Comparison of ENCODE assay signal across 11 cellular contexts in the genomic region with DNA sequence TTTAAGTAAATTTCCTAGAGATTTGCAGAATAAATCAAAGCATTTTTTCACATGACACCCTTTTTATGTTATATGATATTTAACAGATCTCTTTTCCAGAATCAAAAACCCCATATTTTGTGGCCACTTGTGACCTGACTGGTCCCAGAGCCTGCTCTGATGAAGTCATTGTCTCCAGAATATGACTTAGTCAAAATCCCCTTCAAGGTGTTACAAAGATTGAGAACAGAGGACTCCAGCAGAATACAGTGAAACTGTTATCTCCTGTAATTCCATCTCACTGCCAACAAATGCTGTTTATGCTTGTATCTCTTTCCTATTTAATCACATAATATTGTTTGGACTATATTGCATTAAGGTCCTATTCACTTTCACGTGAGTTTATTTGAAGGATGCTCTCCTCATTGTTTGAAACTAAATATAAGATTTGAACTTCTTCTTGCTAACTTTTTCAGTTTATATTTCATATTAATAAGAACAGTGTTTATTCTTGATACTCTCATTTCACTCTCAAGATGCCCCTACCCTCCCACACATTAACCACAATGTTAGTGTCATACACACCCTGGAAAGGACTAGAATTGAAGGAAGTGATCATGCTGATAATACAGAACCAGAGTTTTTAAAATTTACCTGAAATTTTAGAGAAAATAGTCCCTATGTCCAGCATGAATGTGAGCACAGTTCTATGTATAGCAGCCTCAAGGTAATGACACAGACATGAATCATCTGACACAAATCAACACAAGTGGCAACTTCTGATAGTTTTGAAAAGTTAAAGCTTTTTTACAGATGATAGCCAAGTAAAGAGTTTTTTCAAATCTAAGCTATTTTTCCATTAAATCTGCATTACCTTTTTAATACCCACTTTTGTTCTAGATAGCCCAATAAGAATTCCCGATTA. TPM values are rescaled to one million over a fixed set of nuclear protein-coding genes. Genes with fewer than 3 reads are reported as not detected.
DNase-seq lines count a peak whose midpoint lies in the region; ATAC-seq and TF ChIP-seq lines count a peak whose summit lies in the region.
"Had no signal": no experiment of that assay in that cellular context is flagged by ENCODE, and none has a peak within 500 bp of the region (broad histone marks: within the 10 kb centered on the region; RNA-seq: fewer than 3 reads in every experiment).

No MANE protein-coding gene starts in this region.

- ATAC-seq in GM18511 (IDR thresholded peaks at IDR 0.05; ENCODE audit: unreplicated experiment) (peak; percentile 68), GM21717 (IDR thresholded peaks at IDR 0.05; ENCODE audit: unreplicated experiment) (peak; percentile 67), HG03469 (IDR thresholded peaks at IDR 0.05; ENCODE audit: unreplicated experiment) (peak; percentile 35), lower lobe of right lung (no peak)
- ATAC-seq in activated CD8-positive, alpha-beta memory T cell treated with anti-CD3 and anti-CD28 coated beads, Interleukin-2, amount 10 ng/mL, durations not matched to agents 7 days and 5 days, result no peak

- TF ChIP-seq CTCF in glutamatergic neuron (IDR thresholded peaks at IDR 0.05; ENCODE audit: partially characterized antibody, unreplicated experiment) (no peak), lower lobe of right lung (IDR thresholded peaks at IDR 0.05) (no peak)

- H3K9me3 ChIP-seq in lower lobe of right lung, result no peaks in the 10 kb centered on the region

- CTCF ChIA-PET in activated CD8-positive, alpha-beta memory T cell treated with anti-CD3 and anti-CD28 coated beads, Interleukin-2, amount 10 ng/mL, durations not matched to agents 7 days and 5 days (lab: Charles Lee), result no interaction called here

- H3K27me3 Mint-ChIP-seq in immature natural killer cell (ENCODE audit: low read depth in 3 of 3) (peaks cover 4 to 6% (median 4%) of the 10 kb centered on the region in 3 donors), glutamatergic neuron (ENCODE audit: unreplicated experiment) (peaks cover 2% of the 10 kb centered on the region)
- no peaks in the 10 kb centered on the region for H3K27me3 Mint-ChIP-seq in activated CD8-positive, alpha-beta memory T cell treated with anti-CD3 and anti-CD28 coated beads, Interleukin-2, amount 10 ng/mL, durations not matched to agents 7 days and 5 days
- H3K27me3 Mint-ChIP-seq: brain had no signal

- H3K27ac ChIP-seq in lower lobe of right lung, result no peak overlapping the region

- H3K4me1 Mint-ChIP-seq in immature natural killer cell (peaks cover 65 to 80% of the 10 kb centered on the region in 2 donors), glutamatergic neuron (ENCODE audit: low read depth, unreplicated experiment) (no peaks in the 10 kb centered on the region)
- H3K4me1 Mint-ChIP-seq in activated CD8-positive, alpha-beta memory T cell treated with anti-CD3 and anti-CD28 coated beads, Interleukin-2, amount 10 ng/mL, durations not matched to agents 7 days and 5 days, result peaks cover 39% of the 10 kb centered on the region
- H3K4me1 Mint-ChIP-seq: brain had no signal

- H3K4me1 ChIP-seq in lower lobe of right lung, result no peaks in the 10 kb centered on the region

- H3K4me3 ChIP-seq in lower lobe of right lung, result no peak overlapping the region

- peak overlapping the region; percentile 46 to 74 (median 55) for H3K4me3 Mint-ChIP-seq in immature natural killer cell
- H3K4me3 Mint-ChIP-seq in activated CD8-positive, alpha-beta memory T cell treated with anti-CD3 and anti-CD28 coated beads, Interleukin-2, amount 10 ng/mL, durations not matched to agents 7 days and 5 days, result no peak overlapping the region
- no peak overlapping the region for H3K4me3 Mint-ChIP-seq in glutamatergic neuron (ENCODE audit: unreplicated experiment)
- H3K4me3 Mint-ChIP-seq: brain had no signal

- H3K27ac Mint-ChIP-seq in immature natural killer cell (peak overlapping the region; percentile 55 to 88 (median 82)), glutamatergic neuron (ENCODE audit: unreplicated experiment) (no peak overlapping the region)
- H3K27ac Mint-ChIP-seq in activated CD8-positive, alpha-beta memory T cell treated with anti-CD3 and anti-CD28 coated beads, Interleukin-2, amount 10 ng/mL, durations not matched to agents 7 days and 5 days, result no peak overlapping the region
- H3K27ac Mint-ChIP-seq: brain had no signal

- H3K36me3 Mint-ChIP-seq in immature natural killer cell (no peaks in the 10 kb centered on the region), glutamatergic neuron (ENCODE audit: unreplicated experiment) (no peaks in the 10 kb centered on the region)
- H3K36me3 Mint-ChIP-seq in activated CD8-positive, alpha-beta memory T cell treated with anti-CD3 and anti-CD28 coated beads, Interleukin-2, amount 10 ng/mL, durations not matched to agents 7 days and 5 days, result no peaks in the 10 kb centered on the region
- H3K36me3 Mint-ChIP-seq: brain had no signal

- no peaks in the 10 kb centered on the region for H3K36me3 ChIP-seq in lower lobe of right lung

- no peaks in the 10 kb centered on the region for H3K9me3 Mint-ChIP-seq in immature natural killer cell
- no peaks in the 10 kb centered on the region for H3K9me3 Mint-ChIP-seq in activated CD8-positive, alpha-beta memory T cell treated with anti-CD3 and anti-CD28 coated beads, Interleukin-2, amount 10 ng/mL, durations not matched to agents 7 days and 5 days (ENCODE audit: low read depth)
- H3K9me3 Mint-ChIP-seq in glutamatergic neuron (ENCODE audit: unreplicated experiment), result no peaks in the 10 kb centered on the region
- H3K9me3 Mint-ChIP-seq: brain had no signal

- peak; percentile 32 to 41 (median 35) for DNase-seq in immature natural killer cell
- no peak for DNase-seq in activated CD8-positive, alpha-beta memory T cell treated with anti-CD3 and anti-CD28 coated beads, Interleukin-2, amount 10 ng/mL, durations not matched to agents 7 days and 5 days
- DNase-seq in glutamatergic neuron, result no peak
- no peak for DNase-seq in lower lobe of right lung
- no peak for DNase-seq in RPMI8226
- DNase-seq: GDM1, NCI-H774 had no signal

- intact Hi-C loops in lower lobe of right lung (cut with DNase I), result no loop called here

- no peaks in the 10 kb centered on the region for H3K27me3 ChIP-seq in lower lobe of right lung (ENCODE audit: low read depth)

RNA-seq across cellular contexts. Expression of a gene that starts 25.8 kb away (rescaled TPM):
- 10 to 100 TPM; 35.5 to 51.9 (median 35.7) TPM for polyA plus RNA-seq in immature natural killer cell
- 10 to 100 TPM; 27.1 to 35.7 TPM for total RNA-seq in activated CD8-positive, alpha-beta memory T cell treated with anti-CD3 and anti-CD28 coated beads, Interleukin-2, amount 10 ng/mL, durations not matched to agents 7 days and 5 days
- total RNA-seq in glutamatergic neuron (ENCODE audit: unreplicated experiment) (not detected), lower lobe of right lung (16.3 TPM)

RNA-seq across cellular contexts. Expression of a gene that starts 34.5 kb away (rescaled TPM):
- polyA plus RNA-seq in immature natural killer cell, result under 1 TPM in 1 of 3 donors, not detected in 2; 0.16 TPM
- under 1 TPM; 0.12 to 0.37 TPM for total RNA-seq in activated CD8-positive, alpha-beta memory T cell treated with anti-CD3 and anti-CD28 coated beads, Interleukin-2, amount 10 ng/mL, durations not matched to agents 7 days and 5 days
- total RNA-seq in glutamatergic neuron (ENCODE audit: unreplicated experiment) (not detected), lower lobe of right lung (5.0 TPM)

Comparison
In these comparisons a context has a peak if more than half of its experiments do, and no peak if none do; other contexts are left out.
1. ATAC-seq: peak in GM18511 (single experiment), GM21717 (single experiment) and HG03469 (single experiment); none in activated CD8-positive, alpha-beta memory T cell treated with anti-CD3 and anti-CD28 coated beads, Interleukin-2, amount 10 ng/mL, durations not matched to agents 7 days and 5 days (single experiment) and lower lobe of right lung (0 of 2).
2. DNase-seq: peak in immature natural killer cell (3 of 3); none in activated CD8-positive, alpha-beta memory T cell treated with anti-CD3 and anti-CD28 coated beads, Interleukin-2, amount 10 ng/mL, durations not matched to agents 7 days and 5 days (single experiment), glutamatergic neuron (single experiment), lower lobe of right lung (single experiment) and RPMI8226 (single experiment).
3. H3K27ac Mint-ChIP-seq: peak in immature natural killer cell (6 of 6); none in activated CD8-positive, alpha-beta memory T cell treated with anti-CD3 and anti-CD28 coated beads, Interleukin-2, amount 10 ng/mL, durations not matched to agents 7 days and 5 days (single experiment) and glutamatergic neuron (single experiment).
4. H3K4me3 Mint-ChIP-seq: peak in immature natural killer cell (5 of 5); none in activated CD8-positive, alpha-beta memory T cell treated with anti-CD3 and anti-CD28 coated beads, Interleukin-2, amount 10 ng/mL, durations not matched to agents 7 days and 5 days (single experiment) and glutamatergic neuron (single experiment).
5. RNA of a gene that starts 25.8 kb away (total RNA-seq): 27.1 to 35.7 TPM in activated CD8-positive, alpha-beta memory T cell treated with anti-CD3 and anti-CD28 coated beads, Interleukin-2, amount 10 ng/mL, durations not matched to agents 7 days and 5 days and 16.3 TPM in lower lobe of right lung (single experiment); not detected in glutamatergic neuron (single experiment); every median in the first group is over 10 times any median in the second.